Comparison of ENCODE assay signal across 1 cellular context in genomic region chr5:55441107-55441771, GRCh38.
TF ChIP-seq lines count a peak whose summit lies in the region.

No MANE protein-coding gene starts in this region.

TF ChIP-seq in IMR-90, 13 proteins besides CTCF, POLR2A, EP300 and RAD21:
- TF ChIP-seq MAFK (IDR thresholded peaks at IDR 0.05; ENCODE audit: low read depth, low read length) (no peak), MXI1 (IDR thresholded peaks at IDR 0.05; ENCODE audit: borderline replicate concordance, low read depth, low read length) (no peak), USF2 (IDR thresholded peaks at IDR 0.05; ENCODE audit: low read depth, low read length) (no peak), SMC3 (IDR thresholded peaks at IDR 0.05; ENCODE audit: low read depth, low read length) (no peak), ELK1 (IDR thresholded peaks at IDR 0.05; ENCODE audit: borderline replicate concordance, low read depth, low read length) (no peak), BHLHE40 (IDR thresholded peaks at IDR 0.05; ENCODE audit: low read depth, low read length) (no peak), NFE2L2 (IDR thresholded peaks at IDR 0.05; ENCODE audit: low read depth, low read length) (no peak), RCOR1 (IDR thresholded peaks at IDR 0.05; ENCODE audit: insufficient replicate concordance, low read length) (no peak), CHD1 (IDR thresholded peaks at IDR 0.05; ENCODE audit: low read depth, low read length) (no peak), CEBPB (IDR thresholded peaks at IDR 0.05; ENCODE audit: low read depth, low read length) (no peak), MAZ (IDR thresholded peaks at IDR 0.05; ENCODE audit: borderline replicate concordance, low read depth, low read length) (no peak), RFX5 (IDR thresholded peaks at IDR 0.05; ENCODE audit: low read depth, low read length) (no peak), FOS (IDR thresholded peaks at IDR 0.05; ENCODE audit: low read depth, low read length) (no peak)
TF ChIP-seq in IMR-90: peak in this region for 0.
